11 cellular contexts compared by ENCODE assay signal in the genomic region with DNA sequence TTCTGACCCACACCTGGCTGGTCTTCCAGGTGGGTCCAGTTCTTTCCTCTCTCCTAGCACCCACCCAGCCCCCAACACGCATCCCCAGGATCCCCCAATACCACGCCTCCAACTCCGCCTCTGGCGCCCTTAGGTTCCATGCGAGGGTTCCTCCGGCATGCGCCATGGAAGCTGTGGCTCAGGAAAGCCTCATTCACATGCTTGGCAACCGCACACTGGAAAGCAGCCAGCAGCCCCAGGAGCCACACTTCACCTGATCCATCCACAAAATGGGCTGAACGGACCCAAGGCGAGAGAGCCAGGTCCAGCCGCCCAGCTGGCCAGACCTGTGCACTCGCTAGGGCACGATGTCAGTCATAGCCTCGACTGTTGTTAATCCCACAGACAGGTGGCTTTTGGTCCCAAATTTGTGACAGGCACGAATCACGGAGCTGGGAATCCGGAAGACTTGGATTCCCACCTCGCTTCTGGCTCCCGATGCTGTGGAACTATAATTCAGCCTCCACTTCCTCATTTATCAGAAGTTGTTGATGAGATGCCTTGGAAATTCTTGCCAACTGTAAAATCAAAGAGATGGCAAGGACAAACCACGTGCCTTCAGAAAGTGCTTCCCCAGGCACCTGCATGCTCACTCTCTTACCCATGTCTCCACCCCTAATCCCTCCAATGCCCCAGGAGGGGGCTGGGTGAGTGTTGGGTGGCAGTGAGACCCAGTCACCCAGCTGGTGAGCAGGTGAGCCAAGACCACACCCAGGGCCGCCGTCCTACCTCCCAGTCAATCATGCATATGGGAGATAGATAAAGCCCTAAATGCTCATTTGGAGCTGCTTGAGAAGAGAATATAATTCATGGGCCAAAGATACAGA.
DNase-seq lines count a peak whose midpoint lies in the region; TF ChIP-seq lines count a peak whose summit lies in the region.
"Had no signal": no experiment of that assay in that cellular context is flagged by ENCODE, and none has a peak within 500 bp of the region (broad histone marks: within the 10 kb centered on the region; RNA-seq: fewer than 3 reads in every experiment).

No MANE protein-coding gene starts in this region.

- H3K27me3 ChIP-seq in mammary epithelial cell (ENCODE audit: insufficient read depth, low read length) (no peaks in the 10 kb centered on the region), breast epithelium (no peaks in the 10 kb centered on the region), mucosa of rectum (ENCODE audit: control insufficient read depth in 2 of 2, insufficient read depth in 2 of 2, low read length in 2 of 2) (no peaks in the 10 kb centered on the region), vagina (no peaks in the 10 kb centered on the region), endodermal cell (ENCODE audit: control insufficient read depth, insufficient read depth, low read length, poor library complexity, severe bottlenecking) (no peaks in the 10 kb centered on the region)
- H3K27me3 ChIP-seq: neutrophil had no signal

- H3K36me3 ChIP-seq in mammary epithelial cell (ENCODE audit: insufficient read depth, low read length): no peaks in the 10 kb centered on the region
- no peaks in the 10 kb centered on the region for H3K36me3 ChIP-seq in breast epithelium
- no peaks in the 10 kb centered on the region for H3K36me3 ChIP-seq in mucosa of rectum (ENCODE audit: control insufficient read depth in 2 of 2, insufficient read depth in 2 of 2, low read length in 2 of 2)
- H3K36me3 ChIP-seq in vagina: no peaks in the 10 kb centered on the region
- H3K36me3 ChIP-seq in endodermal cell (ENCODE audit: control insufficient read depth, insufficient read depth, low read length): no peaks in the 10 kb centered on the region
- H3K36me3 ChIP-seq: neutrophil had no signal

- H3K27me3 Mint-ChIP-seq in MCF 10A (ENCODE audit: insufficient read depth, unreplicated experiment) (no peaks in the 10 kb centered on the region), endodermal cell (ENCODE audit: insufficient read depth) (peaks cover 2% of the 10 kb centered on the region)

- intact Hi-C loops in MCF 10A (cut with micrococcal nuclease) (no loop called here), mammary epithelial cell (cut with micrococcal nuclease) (no loop called here), breast epithelium (cut with DNase I; ENCODE audit: low total_unique reads) (no loop called here), vagina (cut with DNase I) (no loop called here)

- 80% methylated on average over 21 of the region's 22 CpGs for WGBS in mammary epithelial cell (ENCODE audit: low coverage, missing lambda C conversion rate)
- 95 to 98% methylated on average over 17 to 22 of the region's 22 CpGs for WGBS in endodermal cell (ENCODE audit: insufficient coverage in 1 of 2, insufficient read length in 1 of 2), 2 experiments

- TF ChIP-seq POLR2A in breast epithelium (IDR thresholded peaks at IDR 0.05) (no peak), vagina (IDR thresholded peaks at IDR 0.05) (no peak)

- H3K27ac ChIP-seq in mammary epithelial cell (ENCODE audit: insufficient read depth, low read depth, low read length) (no peak overlapping the region), breast epithelium (peak overlapping the region; percentile 66 to 85), mucosa of rectum (ENCODE audit: low read depth in 2 of 2, low read length in 2 of 2) (peak overlapping the region; percentile 4 to 52), vagina (peak overlapping the region; percentile 67), endodermal cell (ENCODE audit: low read depth, low read length) (no peak overlapping the region)
- H3K27ac ChIP-seq: neutrophil had no signal

- dilution Hi-C loops in mammary epithelial cell (cut with HindIII; ENCODE audit: low sequenced_read_pairs): no loop called here

- H3K9ac ChIP-seq in mammary epithelial cell (ENCODE audit: insufficient read depth, low read length): no peak overlapping the region
- H3K9ac ChIP-seq in mucosa of rectum (ENCODE audit: low read depth in 1 of 2, low read length in 2 of 2): no peak overlapping the region
- no peak overlapping the region for H3K9ac ChIP-seq in endodermal cell (ENCODE audit: extremely low read depth, low read length, poor library complexity, severe bottlenecking)

- H3K4me1 ChIP-seq in mammary epithelial cell (ENCODE audit: insufficient read depth, low read length) (peaks cover 32% of the 10 kb centered on the region), breast epithelium (peaks cover 12 to 14% of the 10 kb centered on the region in 2 donors), mucosa of rectum (ENCODE audit: control insufficient read depth in 2 of 2, insufficient read depth in 2 of 2, low read length in 2 of 2) (peaks cover 8 to 10% of the 10 kb centered on the region in 2 donors), vagina (peaks cover 34% of the 10 kb centered on the region), endodermal cell (ENCODE audit: control insufficient read depth, insufficient read depth, low read length) (no peaks in the 10 kb centered on the region)

- no peaks in the 10 kb centered on the region for H3K36me3 Mint-ChIP-seq in MCF 10A (ENCODE audit: insufficient read depth, unreplicated experiment)
- H3K36me3 Mint-ChIP-seq in endodermal cell (ENCODE audit: low read depth): no peaks in the 10 kb centered on the region

- BruUV-seq in MCF 10A (replicated peaks; lab: Mats Ljungman, UMichigan) (no TSS peak), mammary epithelial cell (replicated peaks; lab: Mats Ljungman, UMichigan) (no TSS peak)

- no peak overlapping the region for H3K4me2 ChIP-seq in mammary epithelial cell (ENCODE audit: insufficient read depth, low read depth, low read length)

- H2AFZ ChIP-seq in mammary epithelial cell (ENCODE audit: low read depth, low read length): no peak overlapping the region

- TF ChIP-seq CTCF in MCF 10A (IDR thresholded peaks at IDR 0.05; ENCODE audit: unreplicated experiment) (no peak), mammary epithelial cell (conservative IDR thresholded peaks at IDR 0.05 in 1 of 2, IDR thresholded peaks at IDR 0.05 in 1 of 2; ENCODE audit: extremely low read depth in 1 of 2, insufficient read depth in 1 of 2, low read depth in 1 of 2, low read length in 2 of 2) (no peak), breast epithelium (IDR thresholded peaks at IDR 0.05) (no peak), vagina (IDR thresholded peaks at IDR 0.05) (no peak), endodermal cell (conservative IDR thresholded peaks at IDR 0.05) (no peak)

- H3K27ac Mint-ChIP-seq in MCF 10A (ENCODE audit: low read depth, unreplicated experiment) (peak overlapping the region; percentile 66), endodermal cell (no peak overlapping the region)

- in situ Hi-C loops in mammary epithelial cell (cut with MboI; ENCODE audit: low sequenced_read_pairs in 2 of 2): no loop called here

- H3K4me1 Mint-ChIP-seq in MCF 10A (ENCODE audit: insufficient read depth, unreplicated experiment) (peaks cover 24% of the 10 kb centered on the region), endodermal cell (peaks cover 7% of the 10 kb centered on the region)

- CTCF ChIA-PET in MCF 10A (lab: Yijun Ruan, JAX) (interaction anchor here (0.5 to 1.3 kb wide), 4 partner anchors 17 to 745 kb away, joined by 3 to 5 read pairs (median 4); no protein-coding TSS in a partner anchor), mammary epithelial cell (lab: Charles Lee; ENCODE audit: low non-redundant PET) (no interaction called here)

- H3K9me3 Mint-ChIP-seq in MCF 10A (ENCODE audit: unreplicated experiment): peaks cover 8% of the 10 kb centered on the region
- H3K9me3 Mint-ChIP-seq in endodermal cell: peaks cover 15% of the 10 kb centered on the region

- POLR2A ChIA-PET in MCF 10A (lab: Yijun Ruan, JAX): interaction anchor here (0.6 to 3.1 kb wide), 9 partner anchors 11 to 190 kb away, joined by 3 to 25 read pairs (median 4); no protein-coding TSS in a partner anchor

- H3K4me3 ChIP-seq in mammary epithelial cell (replicated peaks in 1 of 3; ENCODE audit: insufficient read depth in 1 of 3, low read depth in 2 of 3, low read length in 3 of 3) (no peak overlapping the region), breast epithelium (no peak overlapping the region), mucosa of rectum (ENCODE audit: low read length in 2 of 2) (no peak overlapping the region), vagina (no peak overlapping the region), endodermal cell (ENCODE audit: low read length) (no peak overlapping the region)

- no peaks in the 10 kb centered on the region for H3K9me3 ChIP-seq in mammary epithelial cell (replicated peaks; ENCODE audit: insufficient read depth, low read length)
- H3K9me3 ChIP-seq in breast epithelium: no peaks in the 10 kb centered on the region
- no peaks in the 10 kb centered on the region for H3K9me3 ChIP-seq in mucosa of rectum (ENCODE audit: control insufficient read depth in 2 of 2, low read length in 2 of 2)
- H3K9me3 ChIP-seq in vagina: no peaks in the 10 kb centered on the region
- peaks cover 17% of the 10 kb centered on the region for H3K9me3 ChIP-seq in endodermal cell (ENCODE audit: control insufficient read depth, low read length)
- H3K9me3 ChIP-seq: neutrophil had no signal

- no peaks in the 10 kb centered on the region for H3K79me2 ChIP-seq in mammary epithelial cell (ENCODE audit: insufficient read depth, low read length)

- no peaks in the 10 kb centered on the region for H4K20me1 ChIP-seq in mammary epithelial cell (ENCODE audit: insufficient read depth, low read length)

- H3K4me3 Mint-ChIP-seq in MCF 10A (ENCODE audit: unreplicated experiment): no peak overlapping the region
- H3K4me3 Mint-ChIP-seq in endodermal cell: no peak overlapping the region

- DNase-seq in MCF 10A (ENCODE audit: unreplicated experiment) (no peak), mammary epithelial cell (no peak), breast epithelium (ENCODE audit: low spot score in 2 of 2) (peak in 1 of 2 donors; percentile 26), vagina (ENCODE audit: extremely low spot score in 2 of 2) (no peak), endodermal cell (no peak)
- no peak for DNase-seq in activated CD4-positive, alpha-beta T cell treated with anti-CD3 and anti-CD28 coated beads for 1 hour
- no peak for DNase-seq in activated CD8-positive, alpha-beta memory T cell treated with anti-CD3 and anti-CD28 coated beads, Interleukin-2, amount 50 U/mL, for 48 hours
- DNase-seq: EL; stimulated activated CD4-positive, alpha-beta T cell treated with anti-CD3 and anti-CD28 coated beads, Interleukin-4, amount 100 ng/mL, for 4 hours had no signal

Comparison
In these comparisons a context has a peak if more than half of its experiments do, and no peak if none do; other contexts are left out.
1. H3K27ac ChIP-seq: peak in breast epithelium (2 of 2), mucosa of rectum (2 of 2) and vagina (single experiment); none in mammary epithelial cell (single experiment) and endodermal cell (single experiment).